Comparison of ENCODE assay signal across 13 cellular contexts in genomic region chr11:10866893-10867331, GRCh38. TPM values are rescaled to one million over a fixed set of nuclear protein-coding genes. Genes with fewer than 3 reads are reported as not detected.
A peak's percentile ranks its signal among the peaks of the same experiment; 100 is the strongest.
DNase-seq lines count a peak whose midpoint lies in the region; ATAC-seq and TF ChIP-seq lines count a peak whose summit lies in the region.
"Had no signal": no experiment of that assay in that cellular context is flagged by ENCODE, and none has a peak within 500 bp of the region (broad histone marks: within the 10 kb centered on the region; RNA-seq: fewer than 3 reads in every experiment).

No MANE protein-coding gene starts in this region.

- peaks cover 6% of the 10 kb centered on the region for H3K36me3 Mint-ChIP-seq in activated naive CD4-positive, alpha-beta T cell treated with anti-CD3 and anti-CD28 coated beads for 36 hours (ENCODE audit: low read depth)

- CTCF ChIA-PET in activated naive CD4-positive, alpha-beta T cell treated with anti-CD3 and anti-CD28 coated beads for 36 hours (lab: Charles Lee), result no interaction called here

- H3K27me3 ChIP-seq in thoracic aorta (replicated peaks; ENCODE audit: insufficient read depth), result no peaks in the 10 kb centered on the region
- H3K27me3 ChIP-seq: esophagus squamous epithelium had no signal

- no peaks in the 10 kb centered on the region for H3K27me3 Mint-ChIP-seq in activated naive CD4-positive, alpha-beta T cell treated with anti-CD3 and anti-CD28 coated beads for 36 hours (ENCODE audit: low read depth)
- H3K27me3 Mint-ChIP-seq: activated naive CD4-positive, alpha-beta T cell treated with anti-CD3 and anti-CD28 coated beads, Interleukin-2, amount 10 ng/mL, durations not matched to agents 7 days and 5 days had no signal

- no peaks in the 10 kb centered on the region for H3K36me3 ChIP-seq in thoracic aorta
- H3K36me3 ChIP-seq: esophagus squamous epithelium had no signal

- no peak for TF ChIP-seq CTCF in thoracic aorta (IDR thresholded peaks at IDR 0.05)

- H3K4me3 Mint-ChIP-seq in activated naive CD4-positive, alpha-beta T cell treated with anti-CD3 and anti-CD28 coated beads for 36 hours, result no peak overlapping the region
- H3K4me3 Mint-ChIP-seq: activated naive CD4-positive, alpha-beta T cell treated with anti-CD3 and anti-CD28 coated beads, Interleukin-2, amount 10 ng/mL, durations not matched to agents 7 days and 5 days; WTC11 had no signal

- H3K9me3 Mint-ChIP-seq in activated naive CD4-positive, alpha-beta T cell treated with anti-CD3 and anti-CD28 coated beads for 36 hours, result peaks cover 2% of the 10 kb centered on the region

- intact Hi-C loops in activated naive CD4-positive, alpha-beta T cell treated with anti-CD3 and anti-CD28 coated beads for 36 hours (cut with micrococcal nuclease), result no loop called here

- H3K9me3 ChIP-seq in thoracic aorta, result no peaks in the 10 kb centered on the region

- H3K4me1 Mint-ChIP-seq in activated naive CD4-positive, alpha-beta T cell treated with anti-CD3 and anti-CD28 coated beads for 36 hours (ENCODE audit: low read depth), result peaks cover 34% of the 10 kb centered on the region

- ATAC-seq in thoracic aorta (ENCODE audit: insufficient number of reproducible peaks, low FRiP score, low read depth), result peak; percentile 48
- no peak for ATAC-seq in GM21367 (IDR thresholded peaks at IDR 0.05; ENCODE audit: unreplicated experiment)
- ATAC-seq: WTC11 had no signal

- peaks cover 48 to 67% of the 10 kb centered on the region in 2 donors for H3K4me1 ChIP-seq in thoracic aorta (ENCODE audit: control insufficient read depth in 1 of 2, low read depth in 2 of 2)

- DNase-seq in NCI-H1694 treated with DMSO at 0.1 percent for 48 hours (lab: John Stamatoyannopoulos, UW) (peak; percentile 6), NCI-H1694 (lab: John Stamatoyannopoulos, UW) (no peak), astrocyte of the hippocampus (ENCODE audit: low read depth, low spot score) (peak; percentile 58), iris pigment epithelial cell (ENCODE audit: low read depth) (peak; percentile 81), thoracic aorta (ENCODE audit: low spot score) (no peak), NOMO-1 treated with DMSO at 0.1 percent for 48 hours (lab: John Stamatoyannopoulos, UW; ENCODE audit: unreplicated experiment) (no peak)
- no peak for DNase-seq in activated naive CD4-positive, alpha-beta T cell treated with anti-CD3 and anti-CD28 coated beads for 36 hours
- DNase-seq: activated naive CD4-positive, alpha-beta T cell treated with anti-CD3 and anti-CD28 coated beads, Interleukin-2, amount 10 ng/mL, durations not matched to agents 7 days and 5 days; esophagus squamous epithelium; NK-92 treated with Interleukin-12 subunit alpha and Interleukin-12 subunit beta, amount 100 ng/mL, for 24 hours had no signal

- no peak overlapping the region for H3K27ac Mint-ChIP-seq in activated naive CD4-positive, alpha-beta T cell treated with anti-CD3 and anti-CD28 coated beads for 36 hours
- H3K27ac Mint-ChIP-seq: activated naive CD4-positive, alpha-beta T cell treated with anti-CD3 and anti-CD28 coated beads, Interleukin-2, amount 10 ng/mL, durations not matched to agents 7 days and 5 days; WTC11 had no signal

- peak overlapping the region; percentile 67 to 74 for H3K27ac ChIP-seq in thoracic aorta
- H3K27ac ChIP-seq: 22Rv1, esophagus squamous epithelium had no signal

- H3K4me3 ChIP-seq in thoracic aorta, result peak overlapping the region; percentile 37
- H3K4me3 ChIP-seq: esophagus squamous epithelium had no signal

RNA-seq across cellular contexts. Expression of gene ZBED5, which starts 9.1 kb away (rescaled TPM):
- total RNA-seq in thoracic aorta, result 10 to 100 TPM; 37.4 to 39.7 TPM
- total RNA-seq in activated naive CD4-positive, alpha-beta T cell treated with anti-CD3 and anti-CD28 coated beads for 36 hours, result 10 to 100 TPM; 50.4 to 52.4 TPM

RNA-seq across cellular contexts. Expression of gene EIF4G2, which starts 58.2 kb away (rescaled TPM):
- total RNA-seq in thoracic aorta, result 100 to 1,000 TPM; 361 to 564 TPM
- total RNA-seq in activated naive CD4-positive, alpha-beta T cell treated with anti-CD3 and anti-CD28 coated beads for 36 hours, result 100 to 1,000 TPM; 640 to 734 TPM

Comparison
In these comparisons a context has a peak if more than half of its experiments do, and no peak if none do; other contexts are left out.
1. DNase-seq: peak in NCI-H1694 treated with DMSO at 0.1 percent for 48 hours (single experiment), astrocyte of the hippocampus (single experiment) and iris pigment epithelial cell (single experiment); none in NCI-H1694 (single experiment), thoracic aorta (single experiment), activated naive CD4-positive, alpha-beta T cell treated with anti-CD3 and anti-CD28 coated beads for 36 hours (single experiment) and NOMO-1 treated with DMSO at 0.1 percent for 48 hours (single experiment).